1 cellular context compared by ENCODE assay signal in genomic region chr1:160658162-160658955, GRCh38.
TF ChIP-seq lines count a peak whose summit lies in the region.

No MANE protein-coding gene starts in this region.

TF ChIP-seq in GM12878, 131 proteins besides CTCF, POLR2A, EP300 and RAD21:
- TF ChIP-seq EZH2 (IDR thresholded peaks at IDR 0.05; ENCODE audit: borderline replicate concordance, control insufficient read depth, low read depth, low read length) (no peak), E2F8 (IDR thresholded peaks at IDR 0.05; ENCODE audit: low read depth, partially characterized antibody) (no peak), ZBED1 (IDR thresholded peaks at IDR 0.05; ENCODE audit: borderline replicate concordance) (no peak), MAX (IDR thresholded peaks at IDR 0.05; ENCODE audit: low read depth, low read length) (no peak), BHLHE40 (IDR thresholded peaks at IDR 0.05; ENCODE audit: borderline replicate concordance in 1 of 2, low read depth in 2 of 2, low read length in 1 of 2) (no peak), MTA2 (IDR thresholded peaks at IDR 0.05; ENCODE audit: low read depth) (no peak)
TF ChIP-seq in GM12878: peak in this region for 0.
